9 cellular contexts compared by ENCODE assay signal in the genomic region with DNA sequence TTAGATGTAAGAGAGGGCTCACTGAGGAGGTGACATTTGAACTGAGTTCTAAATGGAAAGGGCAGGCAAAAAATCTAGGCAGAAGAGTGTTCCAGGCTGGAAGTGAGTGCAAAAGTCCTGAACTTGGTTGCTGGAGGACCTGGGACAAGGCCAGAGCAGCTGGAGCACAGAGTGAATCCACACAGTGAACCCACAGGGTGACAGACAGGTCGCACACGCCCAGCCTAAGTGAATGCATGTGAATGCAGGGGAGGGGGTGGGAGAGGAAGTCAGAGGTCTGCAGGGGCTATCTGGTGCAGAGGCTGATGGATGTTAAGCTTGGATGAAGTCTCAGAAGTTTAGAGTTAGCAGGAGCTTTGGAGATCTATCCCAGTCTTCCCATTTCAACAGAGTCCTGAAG. TPM values are rescaled to one million over a fixed set of nuclear protein-coding genes. Genes with fewer than 3 reads are reported as not detected.
DNase-seq lines count a peak whose midpoint lies in the region; ATAC-seq and TF ChIP-seq lines count a peak whose summit lies in the region.
"Had no signal": no experiment of that assay in that cellular context is flagged by ENCODE, and none has a peak within 500 bp of the region (broad histone marks: within the 10 kb centered on the region; RNA-seq: fewer than 3 reads in every experiment).

No MANE protein-coding gene starts in this region.

- no peaks in the 10 kb centered on the region for H3K9me2 ChIP-seq in MM.1S (replicated peaks; ENCODE audit: insufficient read depth, low read length)

- H3K4me3 ChIP-seq in MM.1S (ENCODE audit: low read length) (peak overlapping the region; percentile 82; the same call in 1 of the 2 replicates), neutrophil (ENCODE audit: low read depth in 1 of 2, low read length in 1 of 2) (peak overlapping the region; percentile 69 to 82)
- no peak overlapping the region for H3K4me3 ChIP-seq in effector memory CD4-positive, alpha-beta T cell (ENCODE audit: insufficient read depth, low read depth, low read length, poor library complexity, severe bottlenecking)

- H3K9ac ChIP-seq in MM.1S (ENCODE audit: low read length) = no peak overlapping the region

- H3K36me3 ChIP-seq in MM.1S (replicated peaks; ENCODE audit: insufficient read depth, low read length) (0 out of 2 replicates have a peak, but pooled peaks cover under 1% of the 10 kb centered on the region), neutrophil (peaks cover 9% of the 10 kb centered on the region)
- H3K36me3 ChIP-seq in effector memory CD4-positive, alpha-beta T cell (ENCODE audit: control insufficient read depth, insufficient read depth, low read length) = peaks cover 3% of the 10 kb centered on the region

- H2AFZ ChIP-seq in MM.1S (ENCODE audit: low read length) = peak overlapping the region; percentile 74

- peak overlapping the region; percentile 83 for H3K27ac Mint-ChIP-seq in CD4-positive, alpha-beta T cell

- H3K4me2 ChIP-seq in MM.1S (ENCODE audit: low read depth, low read length) = peak overlapping the region; percentile 82

- peaks cover 62% of the 10 kb centered on the region for H3K4me1 Mint-ChIP-seq in CD4-positive, alpha-beta T cell (ENCODE audit: low read depth)

- no peak for TF ChIP-seq CTCF in CD4-positive, alpha-beta T cell (IDR thresholded peaks at IDR 0.05)
- TF ChIP-seq CTCF in MM.1S (IDR thresholded peaks at IDR 0.05; ENCODE audit: low read length) = no peak
- TF ChIP-seq CTCF in neutrophil (IDR thresholded peaks at IDR 0.05) = no peak

- H3F3A ChIP-seq in MM.1S (ENCODE audit: insufficient read depth, low read length) = no peaks in the 10 kb centered on the region

- no peak for DNase-seq in CD4-positive, alpha-beta T cell
- no peak for DNase-seq in MM.1S
- DNase-seq in effector memory CD4-positive, alpha-beta T cell = no peak
- DNase-seq in NCI-H2081 treated with DMSO at 0.1 percent for 48 hours (lab: John Stamatoyannopoulos, UW) = no peak
- no peak for DNase-seq in SIG-M5 (lab: John Stamatoyannopoulos, UW)
- DNase-seq in AG20443 (ENCODE audit: low spot score) = no peak
- DNase-seq in activated CD8-positive, alpha-beta memory T cell treated with anti-CD3 and anti-CD28 coated beads, Interleukin-2, amount 50 U/mL, for 48 hours = no peak

- H3K79me2 ChIP-seq in MM.1S (ENCODE audit: low read length) = peaks cover 38% of the 10 kb centered on the region

- no peak overlapping the region for H3K27ac ChIP-seq in CD4-positive, alpha-beta T cell (ENCODE audit: low read depth, low read length)
- H3K27ac ChIP-seq in MM.1S (ENCODE audit: low read length) = no peak overlapping the region
- peak overlapping the region; percentile 73 for H3K27ac ChIP-seq in effector memory CD4-positive, alpha-beta T cell (ENCODE audit: insufficient read depth, low read length, poor library complexity, severe bottlenecking)
- H3K27ac ChIP-seq in neutrophil = peak overlapping the region; percentile 53

- peak overlapping the region; percentile 89 for H3K4me3 Mint-ChIP-seq in CD4-positive, alpha-beta T cell

- peaks cover 19% of the 10 kb centered on the region for H3K27me3 ChIP-seq in CD4-positive, alpha-beta T cell (ENCODE audit: control insufficient read depth, insufficient read depth, low read length)
- H3K27me3 ChIP-seq in MM.1S (replicated peaks; ENCODE audit: insufficient read depth, low read length) (peaks cover 17% of the 10 kb centered on the region), neutrophil (peaks cover 47% of the 10 kb centered on the region)
- H3K27me3 ChIP-seq in effector memory CD4-positive, alpha-beta T cell (replicated peaks; ENCODE audit: control insufficient read depth, insufficient read depth, low read length, poor library complexity, severe bottlenecking) = peaks cover 3% of the 10 kb centered on the region

- H4K20me1 ChIP-seq in MM.1S (ENCODE audit: insufficient read depth, low read length) = no peaks in the 10 kb centered on the region

- peaks cover 21% of the 10 kb centered on the region for H3K27me3 Mint-ChIP-seq in CD4-positive, alpha-beta T cell

- POLR2A ChIA-PET in CD4-positive, alpha-beta T cell (lab: Charles Lee) = interaction anchor here (1.0 kb wide), 1 partner anchor 57 kb away, joined by 5 read pairs; no protein-coding TSS in a partner anchor

- H3K4me1 ChIP-seq in MM.1S (ENCODE audit: low read length) = peaks cover 26% of the 10 kb centered on the region; the same call in 1 of the 2 replicates
- H3K4me1 ChIP-seq in effector memory CD4-positive, alpha-beta T cell (ENCODE audit: control insufficient read depth, insufficient read depth, low read length, poor library complexity, severe bottlenecking) = peaks cover 30% of the 10 kb centered on the region
- peaks cover 31 to 40% of the 10 kb centered on the region in 2 experiments for H3K4me1 ChIP-seq in neutrophil (ENCODE audit: control insufficient read depth in 1 of 2, insufficient read depth in 1 of 2, low read depth in 1 of 2, low read length in 1 of 2)

- H3K9me3 ChIP-seq in CD4-positive, alpha-beta T cell (ENCODE audit: control insufficient read depth, low read length) = no peaks in the 10 kb centered on the region
- H3K9me3 ChIP-seq in MM.1S (replicated peaks; ENCODE audit: insufficient read depth, low read length) (no peaks in the 10 kb centered on the region), neutrophil (no peaks in the 10 kb centered on the region)
- no peaks in the 10 kb centered on the region for H3K9me3 ChIP-seq in effector memory CD4-positive, alpha-beta T cell (ENCODE audit: control insufficient read depth, low read length)

- peaks cover 27% of the 10 kb centered on the region for H3K36me3 Mint-ChIP-seq in CD4-positive, alpha-beta T cell (ENCODE audit: low read depth)

- H3K9me3 Mint-ChIP-seq in CD4-positive, alpha-beta T cell = no peaks in the 10 kb centered on the region

- intact Hi-C loops in CD4-positive, alpha-beta T cell (cut with DNase I, micrococcal nuclease) = loop anchor here (2.0 to 10.0 kb wide), 7 partner anchors 56 to 1282 kb away; a partner anchor contains a TSS

- ATAC-seq in CD4-positive, alpha-beta T cell (ENCODE audit: poor library complexity) = no peak

- CTCF ChIA-PET in CD4-positive, alpha-beta T cell (lab: Charles Lee) = no interaction called here

RNA-seq across cellular contexts. Expression of a gene that starts 0.6 kb away (rescaled TPM):
- total RNA-seq in CD4-positive, alpha-beta T cell = 10 to 100 TPM; 12.4 to 12.8 TPM

RNA-seq across cellular contexts. Expression of a gene that starts 2.8 kb away (rescaled TPM):
- not detected for total RNA-seq in CD4-positive, alpha-beta T cell
- total RNA-seq: subcutaneous adipose tissue had no signal

RNA-seq across cellular contexts. Expression of a gene that starts 52.4 kb away (rescaled TPM):
- total RNA-seq in CD4-positive, alpha-beta T cell = 10 to 100 TPM; 36.1 to 37.7 TPM

Comparison
In these comparisons a context has a peak if more than half of its experiments do, and no peak if none do; other contexts are left out.
1. H3K27ac ChIP-seq: peak in effector memory CD4-positive, alpha-beta T cell (single experiment) and neutrophil (single experiment); none in CD4-positive, alpha-beta T cell (single experiment) and MM.1S (single experiment).